16 cellular contexts compared by ENCODE assay signal in genomic region chrX:24487576-24487975, GRCh38.
"Had no signal": no experiment of that assay in that cellular context is flagged by ENCODE, and none has a peak within 500 bp of the region (broad histone marks: within the 10 kb centered on the region; RNA-seq: fewer than 3 reads in every experiment).

No MANE protein-coding gene starts in this region.

- H3K27ac ChIP-seq: heart right ventricle, spleen, tibial nerve, upper lobe of right lung, vagina had no signal

- H3K4me3 Mint-ChIP-seq: naive thymus-derived CD8-positive, alpha-beta T cell; stimulated activated memory B cell treated with anti-CD40 and anti-IgM and Interleukin-4, amounts not matched to agents 10 μg/mL and 1 μg/mL and 100 μg/mL, for 72 hours; stimulated activated naive CD8-positive, alpha-beta T cell treated with anti-CD3 and anti-CD28 coated beads, Interleukin-15, Interleukin-2, amounts not matched to agents 100 ng/mL and 50 ng/mL, for 24 hours had no signal

- H3K27me3 ChIP-seq: neutrophil, spleen, tibial nerve, upper lobe of right lung, vagina had no signal

- H3K9me3 ChIP-seq: heart right ventricle, neutrophil, spleen, tibial nerve, upper lobe of right lung, vagina had no signal

- H3K4me1 ChIP-seq: tibial nerve, upper lobe of right lung, vagina had no signal

- H3K4me1 Mint-ChIP-seq: stimulated activated memory B cell treated with anti-CD40 and anti-IgM and Interleukin-4, amounts not matched to agents 10 μg/mL and 1 μg/mL and 100 μg/mL, for 72 hours had no signal

- DNase-seq: dermis blood vessel endothelial cell; heart right ventricle; hypothalamus; mammary epithelial cell; naive thymus-derived CD8-positive, alpha-beta T cell; posterior cingulate gyrus; spleen; stimulated activated CD4-positive, alpha-beta T cell treated with anti-CD3 and anti-CD28 coated beads, Interleukin-15, amount 100 ng/mL, for 24 hours; stimulated activated CD4-positive, alpha-beta T cell treated with anti-CD3 and anti-CD28 coated beads, Interleukin-1b, Interleukin-23, amount 100 ng/mL, for 48 hours; stimulated activated CD4-positive, alpha-beta T cell treated with anti-CD3 and anti-CD28 coated beads, Interleukin-4, amount 100 ng/mL, for 24 hours; upper lobe of right lung had no signal

- H3K36me3 ChIP-seq: heart right ventricle, neutrophil, spleen, tibial nerve, upper lobe of right lung, vagina had no signal

- H3K27me3 Mint-ChIP-seq: naive thymus-derived CD8-positive, alpha-beta T cell; stimulated activated memory B cell treated with anti-CD40 and anti-IgM and Interleukin-4, amounts not matched to agents 10 μg/mL and 1 μg/mL and 100 μg/mL, for 72 hours; stimulated activated naive CD8-positive, alpha-beta T cell treated with anti-CD3 and anti-CD28 coated beads, Interleukin-15, Interleukin-2, amounts not matched to agents 100 ng/mL and 50 ng/mL, for 24 hours had no signal

- H3K36me3 Mint-ChIP-seq: stimulated activated memory B cell treated with anti-CD40 and anti-IgM and Interleukin-4, amounts not matched to agents 10 μg/mL and 1 μg/mL and 100 μg/mL, for 72 hours had no signal

- H3K27ac Mint-ChIP-seq: stimulated activated memory B cell treated with anti-CD40 and anti-IgM and Interleukin-4, amounts not matched to agents 10 μg/mL and 1 μg/mL and 100 μg/mL, for 72 hours; stimulated activated naive CD8-positive, alpha-beta T cell treated with anti-CD3 and anti-CD28 coated beads, Interleukin-15, Interleukin-2, amounts not matched to agents 100 ng/mL and 50 ng/mL, for 24 hours had no signal

- H3K4me3 ChIP-seq: heart right ventricle, spleen, tibial nerve, upper lobe of right lung, vagina had no signal

- H3K9me3 Mint-ChIP-seq: naive thymus-derived CD8-positive, alpha-beta T cell; stimulated activated memory B cell treated with anti-CD40 and anti-IgM and Interleukin-4, amounts not matched to agents 10 μg/mL and 1 μg/mL and 100 μg/mL, for 72 hours; stimulated activated naive CD8-positive, alpha-beta T cell treated with anti-CD3 and anti-CD28 coated beads, Interleukin-15, Interleukin-2, amounts not matched to agents 100 ng/mL and 50 ng/mL, for 24 hours had no signal
